25 cellular contexts compared by ENCODE assay signal in genomic region chr11:86058360-86058759, GRCh38. TPM values are rescaled to one million over a fixed set of nuclear protein-coding genes. Genes with fewer than 3 reads are reported as not detected.
DNase-seq lines count a peak whose midpoint lies in the region; ATAC-seq and TF ChIP-seq lines count a peak whose summit lies in the region.
"Had no signal": no experiment of that assay in that cellular context is flagged by ENCODE, and none has a peak within 500 bp of the region (broad histone marks: within the 10 kb centered on the region; RNA-seq: fewer than 3 reads in every experiment).

No MANE protein-coding gene starts in this region.

- BruUV-seq in Panc1 (replicated peaks; lab: Mats Ljungman, UMichigan) = TSS peak; percentile 6
- BruUV-seq in A673 (replicated peaks; lab: Mats Ljungman, UMichigan) = no TSS peak

- intact Hi-C loops in Panc1 (cut with micrococcal nuclease; ENCODE audit: unreplicated experiment) = no loop called here
- intact Hi-C loops in A673 (cut with micrococcal nuclease; ENCODE audit: unreplicated experiment) = no loop called here

- POLR2A ChIA-PET in Panc1 (lab: Charles Lee) (no interaction called here), A673 (lab: Charles Lee; ENCODE audit: low non-redundant PET) (no interaction called here)

- H3K4me3 ChIP-seq in Panc1 (ENCODE audit: low read depth in 2 of 2, low read length in 2 of 2) (no peak overlapping the region), smooth muscle cell (no peak overlapping the region), A673 (ENCODE audit: low read depth, low read length, poor library complexity, severe bottlenecking) (no peak overlapping the region)
- H3K4me3 ChIP-seq: ovary, SJCRH30, transverse colon had no signal

- H3K4me2 ChIP-seq in smooth muscle cell = peak overlapping the region; percentile 39

- peaks cover 100% of the 10 kb centered on the region for H4K20me1 ChIP-seq in smooth muscle cell (ENCODE audit: low read depth)

- ATAC-seq in Panc1 (no peak), HG02759 (IDR thresholded peaks at IDR 0.05; ENCODE audit: unreplicated experiment) (no peak)
- ATAC-seq in effector memory CD8-positive, alpha-beta T cell (replicated peaks) = no peak
- ATAC-seq: activated CD4-positive, alpha-beta T cell treated with anti-CD3 and anti-CD28 coated beads for 36 hours; activated naive CD4-positive, alpha-beta T cell treated with anti-CD3 and anti-CD28 coated beads, Interleukin-2, amount 50 U/mL, for 72 hours; naive thymus-derived CD8-positive, alpha-beta T cell; right cardiac atrium had no signal

- peaks cover 91% of the 10 kb centered on the region for H3K4me1 Mint-ChIP-seq in activated T-cell treated with anti-CD3 and anti-CD28 coated beads, Interleukin-2, amount 50 U/mL, for 24 hours (ENCODE audit: low read depth)
- H3K4me1 Mint-ChIP-seq in effector memory CD8-positive, alpha-beta T cell (ENCODE audit: low read depth in 2 of 2) = peaks cover 57 to 83% of the 10 kb centered on the region in 2 donors

- peak overlapping the region; percentile 51 for H3K27ac Mint-ChIP-seq in activated T-cell treated with anti-CD3 and anti-CD28 coated beads, Interleukin-2, amount 50 U/mL, for 24 hours
- peak overlapping the region; percentile 9 to 98 for H3K27ac Mint-ChIP-seq in effector memory CD8-positive, alpha-beta T cell
- H3K27ac Mint-ChIP-seq: activated CD4-positive, alpha-beta T cell treated with anti-CD3 and anti-CD28 coated beads for 36 hours; mesothelial cell of epicardium had no signal

- peaks cover 3% of the 10 kb centered on the region for H3F3A ChIP-seq in smooth muscle cell (ENCODE audit: low read depth)

- H3K27ac ChIP-seq in Panc1 (ENCODE audit: low read length) (no peak overlapping the region), smooth muscle cell (ENCODE audit: low read depth) (peak overlapping the region; percentile 21), A673 (ENCODE audit: low read depth, low read length, poor library complexity, severe bottlenecking) (no peak overlapping the region)
- H3K27ac ChIP-seq: ovary, SJCRH30, transverse colon had no signal

- TF ChIP-seq CTCF in Panc1 (IDR thresholded peaks at IDR 0.05) = no peak
- TF ChIP-seq CTCF in smooth muscle cell (IDR thresholded peaks at IDR 0.05; ENCODE audit: borderline replicate concordance, insufficient read depth, poor library complexity, severe bottlenecking) = no peak
- no peak for TF ChIP-seq CTCF in A673 (conservative IDR thresholded peaks at IDR 0.05; ENCODE audit: low read depth, low read length)

- no peaks in the 10 kb centered on the region for H3K27me3 Mint-ChIP-seq in activated T-cell treated with anti-CD3 and anti-CD28 coated beads, Interleukin-2, amount 50 U/mL, for 24 hours
- no peaks in the 10 kb centered on the region for H3K27me3 Mint-ChIP-seq in effector memory CD8-positive, alpha-beta T cell
- H3K27me3 Mint-ChIP-seq: activated CD4-positive, alpha-beta T cell treated with anti-CD3 and anti-CD28 coated beads for 36 hours; naive thymus-derived CD8-positive, alpha-beta T cell had no signal

- CTCF ChIA-PET in Panc1 (lab: Charles Lee) = no interaction called here
- CTCF ChIA-PET in A673 (lab: Charles Lee) = no interaction called here

- H3K9me3 Mint-ChIP-seq in activated T-cell treated with anti-CD3 and anti-CD28 coated beads, Interleukin-2, amount 50 U/mL, for 24 hours = peaks cover 5% of the 10 kb centered on the region
- no peaks in the 10 kb centered on the region for H3K9me3 Mint-ChIP-seq in effector memory CD8-positive, alpha-beta T cell
- H3K9me3 Mint-ChIP-seq: naive thymus-derived CD8-positive, alpha-beta T cell had no signal

- H3K36me3 ChIP-seq in Panc1 (ENCODE audit: control insufficient read depth, insufficient read depth, low read length) (no peaks in the 10 kb centered on the region), smooth muscle cell (ENCODE audit: low read depth) (no peaks in the 10 kb centered on the region), A673 (ENCODE audit: insufficient read depth, low read length, poor library complexity, severe bottlenecking) (no peaks in the 10 kb centered on the region)
- H3K36me3 ChIP-seq: BE2C, ovary, transverse colon had no signal

- H3K27me3 ChIP-seq in Panc1 (ENCODE audit: control insufficient read depth, insufficient read depth, low read length) = no peaks in the 10 kb centered on the region
- H3K27me3 ChIP-seq in smooth muscle cell (ENCODE audit: low read depth) = no peaks in the 10 kb centered on the region
- no peaks in the 10 kb centered on the region for H3K27me3 ChIP-seq in A673 (replicated peaks; ENCODE audit: insufficient read depth, low read depth, low read length, poor library complexity)
- H3K27me3 ChIP-seq: BE2C, ovary, SJCRH30, transverse colon had no signal

- H3K4me1 ChIP-seq in Panc1 (ENCODE audit: control insufficient read depth, insufficient read depth, low read length) = peaks cover 21% of the 10 kb centered on the region; the same call in 1 of the 2 replicates
- H3K4me1 ChIP-seq in smooth muscle cell (ENCODE audit: low read depth) = peaks cover 11% of the 10 kb centered on the region
- peaks cover 32% of the 10 kb centered on the region for H3K4me1 ChIP-seq in A673 (ENCODE audit: insufficient read depth, low read length, poor library complexity, severe bottlenecking)
- H3K4me1 ChIP-seq: BE2C had no signal

- H3K9ac ChIP-seq in smooth muscle cell (ENCODE audit: low read depth) = no peak overlapping the region

- no peak for DNase-seq in activated T-cell treated with anti-CD3 and anti-CD28 coated beads, Interleukin-2, amount 50 U/mL, for 24 hours
- DNase-seq in activated T-cell treated with anti-CD3 and anti-CD28 coated beads, Interleukin-2, amount 50 U/mL, for 48 hours = no peak
- DNase-seq in Panc1 (ENCODE audit: low read depth, low spot score) (no peak), smooth muscle cell (lab: John Stamatoyannopoulos, UW; ENCODE audit: unreplicated experiment) (no peak), A673 (ENCODE audit: low spot score) (no peak), DMS53 (lab: John Stamatoyannopoulos, UW) (no peak)
- DNase-seq in effector memory CD8-positive, alpha-beta T cell = no peak
- DNase-seq: 8988T; activated CD4-positive, alpha-beta T cell treated with anti-CD3 and anti-CD28 coated beads for 36 hours; BE2C; cerebellar nuclear complex; effector CD4-positive, alpha-beta T cell; erythroblast; foreskin fibroblast; naive thymus-derived CD8-positive, alpha-beta T cell; NCI-H187; NCI-H526 treated with DMSO at 0.1 percent for 48 hours; ovary; right cardiac atrium; SJCRH30; T-helper 1 cell; transverse colon had no signal

- H3K79me2 ChIP-seq in smooth muscle cell (ENCODE audit: low read depth) = peaks cover 100% of the 10 kb centered on the region

- H3K36me3 Mint-ChIP-seq in activated T-cell treated with anti-CD3 and anti-CD28 coated beads, Interleukin-2, amount 50 U/mL, for 24 hours (ENCODE audit: low read depth) = peaks cover 66% of the 10 kb centered on the region
- H3K36me3 Mint-ChIP-seq in effector memory CD8-positive, alpha-beta T cell (ENCODE audit: insufficient read depth) = peaks cover 24% of the 10 kb centered on the region

- H3K4me3 Mint-ChIP-seq in activated T-cell treated with anti-CD3 and anti-CD28 coated beads, Interleukin-2, amount 50 U/mL, for 24 hours = no peak overlapping the region
- H3K4me3 Mint-ChIP-seq in effector memory CD8-positive, alpha-beta T cell = peak overlapping the region; percentile 99
- H3K4me3 Mint-ChIP-seq: activated CD4-positive, alpha-beta T cell treated with anti-CD3 and anti-CD28 coated beads for 36 hours; mesothelial cell of epicardium had no signal

- H3K9me3 ChIP-seq in Panc1 (ENCODE audit: control insufficient read depth, insufficient read depth, low read depth, low read length) (no peaks in the 10 kb centered on the region), smooth muscle cell (replicated peaks; ENCODE audit: low read depth) (no peaks in the 10 kb centered on the region), A673 (ENCODE audit: low read depth, low read length, poor library complexity, severe bottlenecking) (no peaks in the 10 kb centered on the region)
- H3K9me3 ChIP-seq: BE2C, ovary, SJCRH30, transverse colon had no signal

- no peak overlapping the region for H2AFZ ChIP-seq in smooth muscle cell (ENCODE audit: low read depth)

- in situ Hi-C loops in Panc1 (cut with HindIII; ENCODE audit: low pct_unique_long_range_greater_than_20kb, low sequenced_read_pairs) = no loop called here

RNA-seq across cellular contexts. Expression of gene PICALM, which starts 10.5 kb away (rescaled TPM):
- total RNA-seq in Panc1 (2021; ENCODE audit: unreplicated experiment) = 153 TPM
- 91.7 TPM for polyA plus RNA-seq in Panc1 (2012; ENCODE audit: insufficient read length)
- 420 and 421 TPM in 2 replicates for total RNA-seq in smooth muscle cell
- polyA plus RNA-seq in smooth muscle cell = 72.9 and 75.4 TPM in 2 replicates
- 168 and 174 TPM in 2 replicates for total RNA-seq in A673 (2021)
